Comparison of ENCODE assay signal across 8 cellular contexts in genomic region chr2:84516234-84516986, GRCh38. TPM values are rescaled to one million over a fixed set of nuclear protein-coding genes. Genes with fewer than 3 reads are reported as not detected.
DNase-seq lines count a peak whose midpoint lies in the region; ATAC-seq, FAIRE-seq and TF ChIP-seq lines count a peak whose summit lies in the region.

DNAH6 (plus strand) TSS chr2:84516498; CDS start chr2:84517827, 1,329 bp downstream.

- peaks cover 16% of the 10 kb centered on the region for H3K27me3 Mint-ChIP-seq in IgD-negative memory B cell
- H3K27me3 Mint-ChIP-seq in nephron (ENCODE audit: low read depth) = no peaks in the 10 kb centered on the region

- H3K27ac ChIP-seq in RWPE1 = no peak within 1 kb of the TSS

- POLR2A ChIA-PET in RWPE1 (lab: Yijun Ruan, JAX; ENCODE audit: low non-redundant PET) = no interaction called here

- peak within 1 kb of the TSS in 2 of 3 donors; percentile 43 to 72 for H3K27ac Mint-ChIP-seq in IgD-negative memory B cell
- H3K27ac Mint-ChIP-seq in nephron = no peak within 1 kb of the TSS

- H3K4me3 Mint-ChIP-seq in IgD-negative memory B cell (peak within 1 kb of the TSS; percentile 59 to 90 (median 80)), nephron (peak within 1 kb of the TSS; percentile 74 to 83 (median 78))

- TF ChIP-seq CTCF in D721Med (IDR thresholded peaks at IDR 0.05; ENCODE audit: insufficient read depth, missing control alignments) = no peak
- no peak for TF ChIP-seq CTCF in RWPE1 (conservative IDR thresholded peaks at IDR 0.05; ENCODE audit: low read depth)
- TF ChIP-seq CTCF in foreskin fibroblast (IDR thresholded peaks at IDR 0.05; ENCODE audit: low read depth, low read length) = no peak
- TF ChIP-seq CTCF in nephron (IDR thresholded peaks at IDR 0.05; ENCODE audit: unreplicated experiment in 3 of 3) = no peak

- CTCF ChIA-PET in RWPE1 (lab: Yijun Ruan, JAX) = interaction anchor here (0.6 to 1.0 kb wide), 2 partner anchors 409 to 769 kb away, joined by 3 read pairs; no protein-coding TSS in a partner anchor

- H3K4me1 Mint-ChIP-seq in IgD-negative memory B cell (peaks cover 0 to 9% (median 6%) of the 10 kb centered on the region in 3 donors), nephron (no peaks in the 10 kb centered on the region)

- H3K36me3 Mint-ChIP-seq in IgD-negative memory B cell (peaks cover 5% of the 10 kb centered on the region), nephron (ENCODE audit: low read depth) (no peaks in the 10 kb centered on the region)

- peak; percentile 98 for ATAC-seq in GM21619 (IDR thresholded peaks at IDR 0.05; ENCODE audit: unreplicated experiment)

- H3K4me3 ChIP-seq in foreskin fibroblast (ENCODE audit: low read depth in 1 of 2, low read length in 2 of 2) = peak within 1 kb of the TSS; percentile 44 to 72

- peak; percentile 86 for FAIRE-seq in D721Med (lab: Jason Lieb, UNC)

- DNase-seq in D721Med (ENCODE audit: insufficient read length, low spot score) (peak; percentile 33), RWPE1 (ENCODE audit: low spot score) (peak; percentile 96), foreskin fibroblast (peak; percentile 84 to 94)
- peak; percentile 67 for DNase-seq in activated gamma-delta T cell treated with anti-CD3 and anti-CD28 coated beads, Interleukin-2, amount 50 U/mL, for 16 hours (ENCODE audit: low read depth)
- peak; percentile 75 to 91 (median 88) for DNase-seq in stimulated activated naive CD4-positive, alpha-beta T cell (lab: John Stamatoyannopoulos, UW)

- peaks cover 0 to 7% (median 2%) of the 10 kb centered on the region in 3 donors for H3K9me3 Mint-ChIP-seq in IgD-negative memory B cell
- peaks cover 15% of the 10 kb centered on the region for H3K9me3 Mint-ChIP-seq in nephron

RNA-seq across cellular contexts. Expression of gene DNAH6, which starts in this region (rescaled TPM):
- 0.06 TPM for polyA plus RNA-seq in IgD-negative memory B cell

Comparison
In these comparisons a context has a peak if more than half of its experiments do, and no peak if none do; other contexts are left out.
1. DNase-seq: peak in every context shown above with its lines; median percentile 96 in RWPE1; 89 in foreskin fibroblast; 88 in stimulated activated naive CD4-positive, alpha-beta T cell; 67 in activated gamma-delta T cell treated with anti-CD3 and anti-CD28 coated beads, Interleukin-2, amount 50 U/mL, for 16 hours; 33 in D721Med.
2. H3K27ac Mint-ChIP-seq: peak in IgD-negative memory B cell (2 of 3); none in nephron (0 of 3).